ENCODE assay signal across 9 cellular contexts in the genomic region with DNA sequence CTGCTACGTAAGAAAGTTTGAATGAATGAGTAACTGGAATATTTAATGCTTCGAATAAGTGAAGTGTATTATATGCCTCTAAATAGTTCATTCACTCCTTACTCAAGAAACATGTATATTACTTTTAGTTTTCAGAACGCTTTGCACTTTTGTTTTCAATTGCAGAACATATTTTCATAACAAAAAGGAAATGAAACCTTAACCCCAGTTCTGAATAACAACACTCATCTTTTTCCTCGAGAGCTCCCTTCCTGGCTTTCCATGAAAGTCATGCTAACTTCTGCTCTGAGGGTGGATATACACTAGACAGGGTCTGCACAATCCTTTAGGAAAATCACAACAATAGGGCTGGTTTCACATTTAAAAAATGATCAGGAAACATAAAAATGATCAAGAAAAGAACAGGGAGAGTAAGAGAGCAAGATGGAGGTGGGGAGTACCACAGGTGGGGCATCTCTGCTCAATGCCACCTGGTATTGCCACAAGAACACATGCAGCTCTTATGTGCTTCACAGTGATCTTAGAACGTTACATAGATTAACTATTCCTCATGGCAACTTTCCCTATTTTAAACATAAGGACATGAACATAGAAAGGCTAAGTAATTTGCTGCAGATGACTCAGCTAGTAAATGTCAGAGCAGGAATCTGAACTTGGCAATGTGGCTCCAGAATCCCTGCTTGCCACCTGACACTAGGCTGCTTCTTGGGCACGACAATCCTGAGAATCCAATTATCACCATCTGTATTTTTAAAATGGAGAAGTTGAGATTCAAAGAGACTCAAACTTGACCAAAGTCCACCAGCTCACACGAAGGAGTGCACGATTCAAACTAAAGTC.
DNase-seq lines count a peak whose midpoint lies in the region; ATAC-seq and TF ChIP-seq lines count a peak whose summit lies in the region.
"Had no signal": no experiment of that assay in that cellular context is flagged by ENCODE, and none has a peak within 500 bp of the region (broad histone marks: within the 10 kb centered on the region; RNA-seq: fewer than 3 reads in every experiment).

No MANE protein-coding gene starts in this region.

- H3K4me3 Mint-ChIP-seq in T-helper 17 cell: no peak overlapping the region

- H3K27ac Mint-ChIP-seq in T-helper 17 cell: no peak overlapping the region

- peak; percentile 54 for ATAC-seq in GM18868 (IDR thresholded peaks at IDR 0.05; ENCODE audit: unreplicated experiment)
- peak; percentile 66 for ATAC-seq in HG02642 (IDR thresholded peaks at IDR 0.05; ENCODE audit: poor library complexity, unreplicated experiment)
- no peak for ATAC-seq in T-helper 17 cell
- no peak for ATAC-seq in left cardiac atrium
- ATAC-seq in activated CD4-positive, CD25-positive, alpha-beta regulatory T cell treated with anti-CD3 and anti-CD28 coated beads, Interleukin-2, amount 50 U/mL, for 24 hours: no peak

- H3K4me2 ChIP-seq in BLaER1 treated with 17β-estradiol and CSF1 and Interleukin-3, amounts not matched to agents 10 nM and 100 nM: peak overlapping the region; percentile 44 to 79 (median 63)
- H3K4me2 ChIP-seq in MM.1S (ENCODE audit: low read depth, low read length): peak overlapping the region; percentile 70

- peaks cover 8 to 42% (median 21%) of the 10 kb centered on the region in 11 experiments; a peak in 17 of 22 replicates for H3K36me3 ChIP-seq in BLaER1 treated with 17β-estradiol and CSF1 and Interleukin-3, amounts not matched to agents 10 nM and 100 nM
- no peaks in the 10 kb centered on the region for H3K36me3 ChIP-seq in MM.1S (replicated peaks; ENCODE audit: insufficient read depth, low read length)

- no peaks in the 10 kb centered on the region for H3K4me1 Mint-ChIP-seq in T-helper 17 cell

- peaks cover 15% of the 10 kb centered on the region for H3F3A ChIP-seq in MM.1S (ENCODE audit: insufficient read depth, low read length)

- H3K79me2 ChIP-seq in MM.1S (ENCODE audit: low read length): peaks cover 41% of the 10 kb centered on the region

- TF ChIP-seq CTCF in MM.1S (IDR thresholded peaks at IDR 0.05; ENCODE audit: low read length): no peak

- H3K9ac ChIP-seq in BLaER1 treated with 17β-estradiol and CSF1 and Interleukin-3, amounts not matched to agents 10 nM and 100 nM: no peak overlapping the region
- H3K9ac ChIP-seq in MM.1S (ENCODE audit: low read length): no peak overlapping the region

- no peak overlapping the region for H2AFZ ChIP-seq in MM.1S (ENCODE audit: low read length)

- peak overlapping the region in 4 of 11 experiments; percentile 2 to 30 (median 12); a peak in 5 of 22 replicates for H3K27ac ChIP-seq in BLaER1 treated with 17β-estradiol and CSF1 and Interleukin-3, amounts not matched to agents 10 nM and 100 nM
- peak overlapping the region; percentile 42; the same call in 1 of the 2 replicates for H3K27ac ChIP-seq in MM.1S (ENCODE audit: low read length)

- H3K36me3 Mint-ChIP-seq in T-helper 17 cell (ENCODE audit: low read depth): peaks cover 7% of the 10 kb centered on the region

- no peak overlapping the region for H3K4me3 ChIP-seq in BLaER1 treated with 17β-estradiol and CSF1 and Interleukin-3, amounts not matched to agents 10 nM and 100 nM
- peak overlapping the region; percentile 21; the same call in 1 of the 2 replicates for H3K4me3 ChIP-seq in MM.1S (ENCODE audit: low read length)

- peaks cover 0 to 5% (median 0%) of the 10 kb centered on the region in 11 experiments; a peak in 1 of 22 replicates for H3K27me3 ChIP-seq in BLaER1 treated with 17β-estradiol and CSF1 and Interleukin-3, amounts not matched to agents 10 nM and 100 nM
- H3K27me3 ChIP-seq in MM.1S (replicated peaks; ENCODE audit: insufficient read depth, low read length): no peaks in the 10 kb centered on the region

- peaks cover 30 to 74% (median 31%) of the 10 kb centered on the region in 11 experiments for H3K9me3 ChIP-seq in BLaER1 treated with 17β-estradiol and CSF1 and Interleukin-3, amounts not matched to agents 10 nM and 100 nM (replicated peaks in 1 of 11)
- H3K9me3 ChIP-seq in MM.1S (replicated peaks; ENCODE audit: insufficient read depth, low read length): no peaks in the 10 kb centered on the region
- H3K9me3 ChIP-seq in T-helper 17 cell (ENCODE audit: control insufficient read depth, low read length, poor library complexity, severe bottlenecking): peaks cover 5% of the 10 kb centered on the region

- peaks cover 0 to 5% (median 0%) of the 10 kb centered on the region in 11 experiments; a peak in 2 of 22 replicates for H4K20me1 ChIP-seq in BLaER1 treated with 17β-estradiol and CSF1 and Interleukin-3, amounts not matched to agents 10 nM and 100 nM
- H4K20me1 ChIP-seq in MM.1S (ENCODE audit: insufficient read depth, low read length): no peaks in the 10 kb centered on the region

- peaks cover 17 to 42% (median 34%) of the 10 kb centered on the region in 10 experiments for H3K4me1 ChIP-seq in BLaER1 treated with 17β-estradiol and CSF1 and Interleukin-3, amounts not matched to agents 10 nM and 100 nM
- peaks cover 66% of the 10 kb centered on the region for H3K4me1 ChIP-seq in MM.1S (ENCODE audit: low read length)

- DNase-seq in MM.1S (peak; percentile 41), T-helper 17 cell (no peak), left cardiac atrium (no peak), SW480 (ENCODE audit: low spot score) (no peak)
- DNase-seq: KG1 had no signal

- H3K9me2 ChIP-seq in MM.1S (replicated peaks; ENCODE audit: insufficient read depth, low read length): no peaks in the 10 kb centered on the region

- intact Hi-C loops in left cardiac atrium (cut with DNase I): no loop called here

- no peaks in the 10 kb centered on the region for H3K27me3 Mint-ChIP-seq in T-helper 17 cell

Comparison
In these comparisons a context has a peak if more than half of its experiments do, and no peak if none do; other contexts are left out.
1. ATAC-seq: peak in GM18868 (single experiment) and HG02642 (single experiment); none in T-helper 17 cell (single experiment), left cardiac atrium (0 of 2) and activated CD4-positive, CD25-positive, alpha-beta regulatory T cell treated with anti-CD3 and anti-CD28 coated beads, Interleukin-2, amount 50 U/mL, for 24 hours (0 of 2).